In genomic region chr5:124212949-124213348, GRCh38 we compare ENCODE assay signal across 28 cellular contexts.
"Had no signal": no experiment of that assay in that cellular context is flagged by ENCODE, and none has a peak within 500 bp of the region (broad histone marks: within the 10 kb centered on the region; RNA-seq: fewer than 3 reads in every experiment).

No MANE protein-coding gene starts in this region.

- DNase-seq: activated CD4-positive, alpha-beta T cell treated with anti-CD3 and anti-CD28 coated beads for 48 hours; activated CD4-positive, alpha-beta T cell treated with anti-CD3 and anti-CD28 coated beads, Interleukin-2, amount 50 U/mL, for 48 hours; activated CD8-positive, alpha-beta memory T cell treated with anti-CD3 and anti-CD28 coated beads for 24 hours; activated effector memory CD4-positive, alpha-beta T cell treated with anti-CD3 and anti-CD28 coated beads, Interleukin-2, amount 50 U/mL, for 16 hours; activated naive CD4-positive, alpha-beta T cell treated with anti-CD3 and anti-CD28 coated beads for 36 hours; activated naive CD8-positive, alpha-beta T cell treated with anti-CD3 and anti-CD28 coated beads for 36 hours; adrenal gland; aorta; cortex of kidney; effector memory CD8-positive, alpha-beta T cell; head of caudate nucleus; mesendoderm; natural killer cell; occipital lobe; psoas muscle; sigmoid colon; small intestine; stimulated activated CD4-positive, alpha-beta T cell treated with anti-CD3 and anti-CD28 coated beads, Interleukin-4, amount 100 ng/mL, for 4 hours; stimulated activated CD8-positive, alpha-beta memory T cell treated with anti-CD3 and anti-CD28 coated beads, Interleukin-4, amount 100 ng/mL, for 48 hours; stomach; T-helper 9 cell; upper lobe of left lung had no signal

- H3K27me3 Mint-ChIP-seq: activated naive CD8-positive, alpha-beta T cell treated with anti-CD3 and anti-CD28 coated beads for 36 hours; effector memory CD8-positive, alpha-beta T cell; stimulated activated memory B cell treated with anti-CD40 and anti-IgM and Interleukin-4, amounts not matched to agents 10 μg/mL and 1 μg/mL and 100 μg/mL, for 72 hours had no signal

- H3K4me3 Mint-ChIP-seq: activated naive CD4-positive, alpha-beta T cell treated with anti-CD3 and anti-CD28 coated beads for 36 hours; activated naive CD8-positive, alpha-beta T cell treated with anti-CD3 and anti-CD28 coated beads for 36 hours; activated T-helper 1 cell treated with anti-CD3 and anti-CD28 coated beads, Interleukin-12 subunit alpha, Interleukin-12 subunit beta, Interleukin-2, Interleukin-4 antibody, amounts not matched to agents 30 ng/mL and 10 ng/mL and 1 ng/mL, durations not matched to agents 14 hours and 24 hours and 36 hours; effector memory CD8-positive, alpha-beta T cell; natural killer cell; neural progenitor cell; stimulated activated memory B cell treated with anti-CD40 and anti-IgM and Interleukin-4, amounts not matched to agents 10 μg/mL and 1 μg/mL and 100 μg/mL, for 72 hours had no signal

- H3K36me3 Mint-ChIP-seq: activated naive CD8-positive, alpha-beta T cell treated with anti-CD3 and anti-CD28 coated beads for 36 hours; natural killer cell; stimulated activated memory B cell treated with anti-CD40 and anti-IgM and Interleukin-4, amounts not matched to agents 10 μg/mL and 1 μg/mL and 100 μg/mL, for 72 hours had no signal

- H3K27ac Mint-ChIP-seq: activated naive CD4-positive, alpha-beta T cell treated with anti-CD3 and anti-CD28 coated beads for 36 hours; activated naive CD8-positive, alpha-beta T cell treated with anti-CD3 and anti-CD28 coated beads for 36 hours; activated T-helper 1 cell treated with anti-CD3 and anti-CD28 coated beads, Interleukin-12 subunit alpha, Interleukin-12 subunit beta, Interleukin-2, Interleukin-4 antibody, amounts not matched to agents 30 ng/mL and 10 ng/mL and 1 ng/mL, durations not matched to agents 14 hours and 24 hours and 36 hours; effector memory CD8-positive, alpha-beta T cell; natural killer cell; neural progenitor cell; stimulated activated memory B cell treated with anti-CD40 and anti-IgM and Interleukin-4, amounts not matched to agents 10 μg/mL and 1 μg/mL and 100 μg/mL, for 72 hours had no signal

- H3K4me1 Mint-ChIP-seq: natural killer cell, neural progenitor cell had no signal

- ATAC-seq: activated CD4-positive, CD25-positive, alpha-beta regulatory T cell treated with anti-CD3 and anti-CD28 coated beads, Interleukin-2, amount 50 U/mL, for 24 hours; body of pancreas; effector memory CD8-positive, alpha-beta T cell; left lobe of liver; natural killer cell; psoas muscle; stimulated activated memory B cell treated with anti-CD40 and anti-IgM and Interleukin-4, amounts not matched to agents 10 μg/mL and 1 μg/mL and 100 μg/mL, for 72 hours had no signal
